ENCODE assay signal across 8 cellular contexts in genomic region chr12:124518051-124518932, GRCh38. TPM values are rescaled to one million over a fixed set of nuclear protein-coding genes. Genes with fewer than 3 reads are reported as not detected.
DNase-seq lines count a peak whose midpoint lies in the region; ATAC-seq and TF ChIP-seq lines count a peak whose summit lies in the region.

No MANE protein-coding gene starts in this region.

- ATAC-seq in upper lobe of left lung (ENCODE audit: low FRiP score in 2 of 2) (peak; percentile 81 to 83), GM21360 (IDR thresholded peaks at IDR 0.05; ENCODE audit: unreplicated experiment) (no peak)

- peak in 2 of 4 donors; percentile 8 to 50 for TF ChIP-seq EP300 in upper lobe of left lung (IDR thresholded peaks at IDR 0.05)

- H3K27ac ChIP-seq in RWPE1 (peak overlapping the region; percentile 100), upper lobe of left lung (peak overlapping the region; percentile 86 to 95 (median 90))

- H3K27me3 Mint-ChIP-seq in endothelial cell (ENCODE audit: unreplicated experiment), result peaks cover 10% of the 10 kb centered on the region

- WGBS in upper lobe of left lung, 2 donors, result 13 to 18% methylated on average over 32 to 51 of the region's 51 CpGs

- no peak overlapping the region for H3K4me3 Mint-ChIP-seq in endothelial cell (ENCODE audit: unreplicated experiment)

- peaks cover 58 to 83% (median 70%) of the 10 kb centered on the region in 4 donors for H3K4me1 ChIP-seq in upper lobe of left lung

- no peaks in the 10 kb centered on the region for H3K27me3 ChIP-seq in upper lobe of left lung

- H3K4me3 ChIP-seq in AG09309 (ENCODE audit: control insufficient read depth, low read depth, low read length) (peak overlapping the region; percentile 60), upper lobe of left lung (peak overlapping the region in 3 of 4 donors; percentile 29 to 54 (median 50))

- in situ Hi-C loops in KBM-7 (cut with MboI; ENCODE audit: low pct_unique_long_range_greater_than_20kb, low sequenced_read_pairs), result no loop called here

- POLR2A ChIA-PET in RWPE1 (lab: Yijun Ruan, JAX; ENCODE audit: low non-redundant PET), result interaction anchor here (0.5 kb wide), 1 partner anchor 300 kb away, joined by 4 read pairs; no protein-coding TSS in a partner anchor

- TF ChIP-seq POLR2A in upper lobe of left lung (IDR thresholded peaks at IDR 0.05), result peak in 1 of 4 donors; percentile 57

- H3K27ac Mint-ChIP-seq in endothelial cell (ENCODE audit: unreplicated experiment), result peak overlapping the region; percentile 92

- no peak for TF ChIP-seq CTCF in AG09309 (IDR thresholded peaks at IDR 0.05; ENCODE audit: control insufficient read depth, insufficient read depth, low read depth, low read length, missing control alignments)
- TF ChIP-seq CTCF in RWPE1 (conservative IDR thresholded peaks at IDR 0.05; ENCODE audit: low read depth), result no peak
- TF ChIP-seq CTCF in endothelial cell (IDR thresholded peaks at IDR 0.05; ENCODE audit: unreplicated experiment), result no peak
- TF ChIP-seq CTCF in upper lobe of left lung (IDR thresholded peaks at IDR 0.05), result no peak

- H3K36me3 ChIP-seq in upper lobe of left lung, result peaks cover 0 to 5% (median 1%) of the 10 kb centered on the region in 4 donors

- peak; percentile 100 for DNase-seq in AG09309 (ENCODE audit: low read depth)
- DNase-seq in KBM-7, result peak; percentile 83
- DNase-seq in RWPE1 (ENCODE audit: low spot score), result peak; percentile 95
- no peak for DNase-seq in endothelial cell (ENCODE audit: low spot score)
- peak; percentile 98 for DNase-seq in mesenteric fat pad (ENCODE audit: low spot score)
- peak; percentile 91 to 97 for DNase-seq in upper lobe of left lung
- no peak for DNase-seq in SKM-1 (lab: John Stamatoyannopoulos, UW; ENCODE audit: unreplicated experiment)

- CTCF ChIA-PET in RWPE1 (lab: Yijun Ruan, JAX), result interaction anchor here (1.0 to 1.5 kb wide), 2 partner anchors 32 to 253 kb away, joined by 4 to 5 read pairs; no protein-coding TSS in a partner anchor

- no peaks in the 10 kb centered on the region for H3K36me3 Mint-ChIP-seq in endothelial cell (ENCODE audit: low read depth, unreplicated experiment)

- H3K4me1 Mint-ChIP-seq in endothelial cell (ENCODE audit: unreplicated experiment), result peaks cover 55% of the 10 kb centered on the region

- H3K9me3 Mint-ChIP-seq in endothelial cell (ENCODE audit: unreplicated experiment), result no peaks in the 10 kb centered on the region

- no peaks in the 10 kb centered on the region for H3K9me3 ChIP-seq in upper lobe of left lung

RNA-seq across cellular contexts. Expression of gene NCOR2, which starts 49.1 kb away (rescaled TPM):
- total RNA-seq in endothelial cell (ENCODE audit: unreplicated experiment) (132 TPM), mesenteric fat pad (248 TPM), upper lobe of left lung (100 to 1,000 TPM; 188 to 603 (median 373) TPM)

Comparison
In these comparisons a context has a peak if more than half of its experiments do, and no peak if none do; other contexts are left out.
1. DNase-seq: peak in AG09309 (single experiment), KBM-7 (single experiment), RWPE1 (single experiment), mesenteric fat pad (single experiment) and upper lobe of left lung (2 of 2); none in endothelial cell (single experiment) and SKM-1 (single experiment).